Comparison of ENCODE assay signal across 1 cellular context in the genomic region with DNA sequence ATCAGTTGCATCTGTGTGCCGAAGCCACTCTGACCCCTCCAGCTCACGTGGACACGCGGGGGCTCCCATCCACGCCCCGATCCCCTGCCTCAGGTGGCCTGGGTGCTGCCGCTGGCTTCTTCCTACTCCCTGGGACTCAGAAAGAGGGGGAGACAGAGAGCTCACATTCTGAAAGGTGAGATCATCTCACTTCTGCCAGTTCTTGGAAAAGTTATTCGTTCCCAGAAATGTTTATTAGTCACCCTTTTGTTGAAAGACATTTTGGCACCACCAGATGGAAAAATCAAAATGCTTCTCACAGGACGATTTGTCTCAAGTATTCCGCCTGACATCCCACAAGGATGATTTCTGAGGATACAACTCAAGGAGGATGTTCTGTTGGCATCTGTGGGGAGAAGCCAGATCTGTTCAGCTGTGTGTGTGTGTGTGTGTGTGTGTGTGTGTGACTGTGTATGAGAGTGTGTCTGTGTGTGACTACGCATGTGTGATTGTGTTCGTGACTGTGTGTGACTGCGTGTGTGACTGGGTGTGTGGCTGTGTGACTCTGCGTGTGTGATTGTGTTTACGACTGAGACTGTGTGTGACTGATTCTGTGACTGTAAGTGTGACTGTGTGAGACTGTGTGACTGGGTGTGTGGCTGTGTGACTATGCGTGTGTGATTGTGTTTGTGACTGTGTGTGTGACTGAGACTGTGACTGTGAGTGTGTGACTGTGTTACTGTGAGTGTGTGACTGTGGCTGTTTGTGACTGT.
TF ChIP-seq lines count a peak whose summit lies in the region.

No MANE protein-coding gene starts in this region.

TF ChIP-seq in GM23338, 12 proteins besides CTCF, POLR2A, EP300 and RAD21 (continued from another document):
- TF ChIP-seq, protein P1, sequence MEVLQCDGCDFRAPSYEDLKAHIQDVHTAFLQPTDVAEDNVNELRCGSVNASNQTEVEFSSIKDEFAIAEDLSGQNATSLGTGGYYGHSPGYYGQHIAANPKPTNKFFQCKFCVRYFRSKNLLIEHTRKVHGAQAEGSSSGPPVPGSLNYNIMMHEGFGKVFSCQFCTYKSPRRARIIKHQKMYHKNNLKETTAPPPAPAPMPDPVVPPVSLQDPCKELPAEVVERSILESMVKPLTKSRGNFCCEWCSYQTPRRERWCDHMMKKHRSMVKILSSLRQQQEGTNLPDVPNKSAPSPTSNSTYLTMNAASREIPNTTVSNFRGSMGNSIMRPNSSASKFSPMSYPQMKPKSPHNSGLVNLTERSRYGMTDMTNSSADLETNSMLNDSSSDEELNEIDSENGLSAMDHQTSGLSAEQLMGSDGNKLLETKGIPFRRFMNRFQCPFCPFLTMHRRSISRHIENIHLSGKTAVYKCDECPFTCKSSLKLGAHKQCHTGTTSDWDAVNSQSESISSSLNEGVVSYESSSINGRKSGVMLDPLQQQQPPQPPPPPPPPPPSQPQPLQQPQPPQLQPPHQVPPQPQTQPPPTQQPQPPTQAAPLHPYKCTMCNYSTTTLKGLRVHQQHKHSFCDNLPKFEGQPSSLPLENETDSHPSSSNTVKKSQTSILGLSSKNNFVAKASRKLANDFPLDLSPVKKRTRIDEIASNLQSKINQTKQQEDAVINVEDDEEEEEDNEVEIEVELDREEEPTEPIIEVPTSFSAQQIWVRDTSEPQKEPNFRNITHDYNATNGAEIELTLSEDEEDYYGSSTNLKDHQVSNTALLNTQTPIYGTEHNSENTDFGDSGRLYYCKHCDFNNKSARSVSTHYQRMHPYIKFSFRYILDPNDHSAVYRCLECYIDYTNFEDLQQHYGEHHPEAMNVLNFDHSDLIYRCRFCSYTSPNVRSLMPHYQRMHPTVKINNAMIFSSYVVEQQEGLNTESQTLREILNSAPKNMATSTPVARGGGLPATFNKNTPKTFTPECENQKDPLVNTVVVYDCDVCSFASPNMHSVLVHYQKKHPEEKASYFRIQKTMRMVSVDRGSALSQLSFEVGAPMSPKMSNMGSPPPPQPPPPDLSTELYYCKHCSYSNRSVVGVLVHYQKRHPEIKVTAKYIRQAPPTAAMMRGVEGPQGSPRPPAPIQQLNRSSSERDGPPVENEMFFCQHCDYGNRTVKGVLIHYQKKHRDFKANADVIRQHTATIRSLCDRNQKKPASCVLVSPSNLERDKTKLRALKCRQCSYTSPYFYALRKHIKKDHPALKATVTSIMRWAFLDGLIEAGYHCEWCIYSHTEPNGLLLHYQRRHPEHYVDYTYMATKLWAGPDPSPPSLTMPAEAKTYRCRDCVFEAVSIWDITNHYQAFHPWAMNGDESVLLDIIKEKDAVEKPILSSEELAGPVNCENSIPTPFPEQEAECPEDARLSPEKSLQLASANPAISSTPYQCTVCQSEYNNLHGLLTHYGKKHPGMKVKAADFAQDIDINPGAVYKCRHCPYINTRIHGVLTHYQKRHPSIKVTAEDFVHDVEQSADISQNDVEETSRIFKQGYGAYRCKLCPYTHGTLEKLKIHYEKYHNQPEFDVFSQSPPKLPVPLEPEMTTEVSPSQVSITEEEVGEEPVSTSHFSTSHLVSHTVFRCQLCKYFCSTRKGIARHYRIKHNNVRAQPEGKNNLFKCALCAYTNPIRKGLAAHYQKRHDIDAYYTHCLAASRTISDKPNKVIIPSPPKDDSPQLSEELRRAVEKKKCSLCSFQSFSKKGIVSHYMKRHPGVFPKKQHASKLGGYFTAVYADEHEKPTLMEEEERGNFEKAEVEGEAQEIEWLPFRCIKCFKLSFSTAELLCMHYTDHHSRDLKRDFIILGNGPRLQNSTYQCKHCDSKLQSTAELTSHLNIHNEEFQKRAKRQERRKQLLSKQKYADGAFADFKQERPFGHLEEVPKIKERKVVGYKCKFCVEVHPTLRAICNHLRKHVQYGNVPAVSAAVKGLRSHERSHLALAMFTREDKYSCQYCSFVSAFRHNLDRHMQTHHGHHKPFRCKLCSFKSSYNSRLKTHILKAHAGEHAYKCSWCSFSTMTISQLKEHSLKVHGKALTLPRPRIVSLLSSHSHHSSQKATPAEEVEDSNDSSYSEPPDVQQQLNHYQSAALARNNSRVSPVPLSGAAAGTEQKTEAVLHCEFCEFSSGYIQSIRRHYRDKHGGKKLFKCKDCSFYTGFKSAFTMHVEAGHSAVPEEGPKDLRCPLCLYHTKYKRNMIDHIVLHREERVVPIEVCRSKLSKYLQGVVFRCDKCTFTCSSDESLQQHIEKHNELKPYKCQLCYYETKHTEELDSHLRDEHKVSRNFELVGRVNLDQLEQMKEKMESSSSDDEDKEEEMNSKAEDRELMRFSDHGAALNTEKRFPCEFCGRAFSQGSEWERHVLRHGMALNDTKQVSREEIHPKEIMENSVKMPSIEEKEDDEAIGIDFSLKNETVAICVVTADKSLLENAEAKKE (CRISPR knock-in tag; IDR thresholded peaks at IDR 0.05): no peak
- no peak for TF ChIP-seq EZH2phosphoT487 (IDR thresholded peaks at IDR 0.05; ENCODE audit: unreplicated experiment)
- TF ChIP-seq EZH2 (IDR thresholded peaks at IDR 0.05; ENCODE audit: low read depth, unreplicated experiment): no peak
- no peak for TF ChIP-seq STAT1 (IDR thresholded peaks at IDR 0.05; ENCODE audit: unreplicated experiment)
- no peak for TF ChIP-seq ZNF114 (CRISPR knock-in tag; IDR thresholded peaks at IDR 0.05)
- TF ChIP-seq CREB1 (CRISPR knock-in tag; IDR thresholded peaks at IDR 0.05; ENCODE audit: low read depth): no peak
- TF ChIP-seq, protein P2, sequence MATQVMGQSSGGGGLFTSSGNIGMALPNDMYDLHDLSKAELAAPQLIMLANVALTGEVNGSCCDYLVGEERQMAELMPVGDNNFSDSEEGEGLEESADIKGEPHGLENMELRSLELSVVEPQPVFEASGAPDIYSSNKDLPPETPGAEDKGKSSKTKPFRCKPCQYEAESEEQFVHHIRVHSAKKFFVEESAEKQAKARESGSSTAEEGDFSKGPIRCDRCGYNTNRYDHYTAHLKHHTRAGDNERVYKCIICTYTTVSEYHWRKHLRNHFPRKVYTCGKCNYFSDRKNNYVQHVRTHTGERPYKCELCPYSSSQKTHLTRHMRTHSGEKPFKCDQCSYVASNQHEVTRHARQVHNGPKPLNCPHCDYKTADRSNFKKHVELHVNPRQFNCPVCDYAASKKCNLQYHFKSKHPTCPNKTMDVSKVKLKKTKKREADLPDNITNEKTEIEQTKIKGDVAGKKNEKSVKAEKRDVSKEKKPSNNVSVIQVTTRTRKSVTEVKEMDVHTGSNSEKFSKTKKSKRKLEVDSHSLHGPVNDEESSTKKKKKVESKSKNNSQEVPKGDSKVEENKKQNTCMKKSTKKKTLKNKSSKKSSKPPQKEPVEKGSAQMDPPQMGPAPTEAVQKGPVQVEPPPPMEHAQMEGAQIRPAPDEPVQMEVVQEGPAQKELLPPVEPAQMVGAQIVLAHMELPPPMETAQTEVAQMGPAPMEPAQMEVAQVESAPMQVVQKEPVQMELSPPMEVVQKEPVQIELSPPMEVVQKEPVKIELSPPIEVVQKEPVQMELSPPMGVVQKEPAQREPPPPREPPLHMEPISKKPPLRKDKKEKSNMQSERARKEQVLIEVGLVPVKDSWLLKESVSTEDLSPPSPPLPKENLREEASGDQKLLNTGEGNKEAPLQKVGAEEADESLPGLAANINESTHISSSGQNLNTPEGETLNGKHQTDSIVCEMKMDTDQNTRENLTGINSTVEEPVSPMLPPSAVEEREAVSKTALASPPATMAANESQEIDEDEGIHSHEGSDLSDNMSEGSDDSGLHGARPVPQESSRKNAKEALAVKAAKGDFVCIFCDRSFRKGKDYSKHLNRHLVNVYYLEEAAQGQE (IDR thresholded peaks at IDR 0.05; ENCODE audit: unreplicated experiment): no peak
- TF ChIP-seq, protein P3, sequence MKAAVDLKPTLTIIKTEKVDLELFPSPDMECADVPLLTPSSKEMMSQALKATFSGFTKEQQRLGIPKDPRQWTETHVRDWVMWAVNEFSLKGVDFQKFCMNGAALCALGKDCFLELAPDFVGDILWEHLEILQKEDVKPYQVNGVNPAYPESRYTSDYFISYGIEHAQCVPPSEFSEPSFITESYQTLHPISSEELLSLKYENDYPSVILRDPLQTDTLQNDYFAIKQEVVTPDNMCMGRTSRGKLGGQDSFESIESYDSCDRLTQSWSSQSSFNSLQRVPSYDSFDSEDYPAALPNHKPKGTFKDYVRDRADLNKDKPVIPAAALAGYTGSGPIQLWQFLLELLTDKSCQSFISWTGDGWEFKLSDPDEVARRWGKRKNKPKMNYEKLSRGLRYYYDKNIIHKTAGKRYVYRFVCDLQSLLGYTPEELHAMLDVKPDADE (IDR thresholded peaks at IDR 0.05): no peak
